Comparison of ENCODE assay signal across 14 cellular contexts in genomic region chr20:62337558-62338293, GRCh38. TPM values are rescaled to one million over a fixed set of nuclear protein-coding genes. Genes with fewer than 3 reads are reported as not detected.
DNase-seq lines count a peak whose midpoint lies in the region; ATAC-seq, FAIRE-seq and TF ChIP-seq lines count a peak whose summit lies in the region.
"Had no signal": no experiment of that assay in that cellular context is flagged by ENCODE, and none has a peak within 500 bp of the region (broad histone marks: within the 10 kb centered on the region; RNA-seq: fewer than 3 reads in every experiment).

No MANE protein-coding gene starts in this region.

- H2BK12ac ChIP-seq in H1 (ENCODE audit: low read depth, low read length): peak overlapping the region; percentile 29; the same call in 1 of the 2 replicates

- no peak overlapping the region for H3K14ac ChIP-seq in H1 (ENCODE audit: insufficient read length)

- peaks cover 6% of the 10 kb centered on the region for H3K9me3 ChIP-seq in BLaER1
- H3K9me3 ChIP-seq in H1 (ENCODE audit: insufficient read depth in 2 of 2, low read depth in 1 of 2, low read length in 1 of 2): no peaks in the 10 kb centered on the region
- H3K9me3 ChIP-seq: thyroid gland had no signal

- H4K8ac ChIP-seq in H1 (ENCODE audit: extremely low read depth, insufficient read depth, low read length): no peak overlapping the region

- no peak overlapping the region for H2AFZ ChIP-seq in H1 (ENCODE audit: low read length)

- H3K36me3 ChIP-seq in BLaER1 (peaks cover 21% of the 10 kb centered on the region), H1 (ENCODE audit: control insufficient read depth in 2 of 4, insufficient read depth in 4 of 4, low read length in 3 of 4) (peaks cover 19 to 64% (median 47%) of the 10 kb centered on the region in 4 experiments)

- H3K4me2 ChIP-seq in BLaER1: peak overlapping the region; percentile 94
- no peak overlapping the region for H3K4me2 ChIP-seq in H1 (ENCODE audit: insufficient read depth in 1 of 2, low read depth in 2 of 2, low read length in 2 of 2)

- no peak overlapping the region for H3K23ac ChIP-seq in H1 (ENCODE audit: insufficient read length)

- no peak overlapping the region for H3K18ac ChIP-seq in H1 (ENCODE audit: extremely low read depth, low read length)

- H2BK15ac ChIP-seq in H1 (ENCODE audit: low read length): no peak overlapping the region

- 93% methylated on average over 34 of the region's 34 CpGs; no CpG with 5 or more reads in 1 of the 2 experiments for WGBS in H1 (ENCODE audit: extremely low coverage in 1 of 2, insufficient coverage in 1 of 2, insufficient read length in 1 of 2, insufficient replicate concordance in 2 of 2, low coverage in 1 of 2, low lambda C conversion rate in 2 of 2, missing lambda C conversion rate in 1 of 2), 2 experiments

- POLR2A ChIA-PET in H1 (lab: Charles Lee; ENCODE audit: partially characterized antibody): interaction anchor here (0.8 to 2.0 kb wide), 11 partner anchors 8 to 38 kb away, joined by 3 to 10 read pairs (median 4); no protein-coding TSS in a partner anchor

- H3K4me3 ChIP-seq in BLaER1 (peak overlapping the region; percentile 28), H1 (ENCODE audit: extremely low read depth in 1 of 4, insufficient read depth in 2 of 4, low read depth in 3 of 4, low read length in 4 of 4) (no peak overlapping the region)
- H3K4me3 ChIP-seq: thyroid gland had no signal

- no peak overlapping the region for H2AK5ac ChIP-seq in H1 (ENCODE audit: low read depth, low read length)

- no peak for FAIRE-seq in H1 (lab: Jason Lieb, UNC)

- H3K27me3 Mint-ChIP-seq in IgD-negative memory B cell: peaks cover 2% of the 10 kb centered on the region

- H3K4me1 ChIP-seq in BLaER1 (peaks cover 78% of the 10 kb centered on the region), H1 (replicated peaks in 1 of 4; ENCODE audit: control insufficient read depth in 3 of 4, insufficient read depth in 4 of 4, low read length in 3 of 4) (no peaks in the 10 kb centered on the region)
- H3K4me1 ChIP-seq: thyroid gland had no signal

- peak overlapping the region; percentile 79 to 97 (median 97) for H3K27ac Mint-ChIP-seq in IgD-negative memory B cell
- H3K27ac Mint-ChIP-seq: activated CD8-positive, alpha-beta T cell treated with anti-CD3 and anti-CD28 coated beads, Interleukin-2, amount 10 ng/mL, durations not matched to agents 7 days and 5 days had no signal

- no peak for TF ChIP-seq EP300 in H1 (IDR thresholded peaks at IDR 0.05; ENCODE audit: borderline replicate concordance in 1 of 2, low read depth in 2 of 2, low read length in 2 of 2)

- H3K4me1 Mint-ChIP-seq in IgD-negative memory B cell: peaks cover 8 to 33% (median 28%) of the 10 kb centered on the region in 3 donors
- H3K4me1 Mint-ChIP-seq: immature natural killer cell had no signal

- H3K23me2 ChIP-seq in H1 (ENCODE audit: low read depth, low read length): no peaks in the 10 kb centered on the region

- no peak for TF ChIP-seq CTCF in H1 (IDR thresholded peaks at IDR 0.05; ENCODE audit: control extremely low read depth in 1 of 3, insufficient read depth in 1 of 3, low read depth in 1 of 3, low read length in 3 of 3)

- H3K9ac ChIP-seq in BLaER1: peak overlapping the region; percentile 31; the same call in 1 of the 2 replicates
- H3K9ac ChIP-seq in H1 (replicated peaks in 1 of 4; ENCODE audit: extremely low read depth in 1 of 4, low read depth in 3 of 4, low read length in 3 of 4): no peak overlapping the region; a peak in 1 of 7 replicates

- peaks cover 0 to 2% of the 10 kb centered on the region in 2 experiments; a peak in 1 of 4 replicates for H3K79me2 ChIP-seq in H1 (ENCODE audit: control insufficient read depth in 1 of 2, insufficient read depth in 2 of 2, low read length in 2 of 2)

- TF ChIP-seq RAD21 in H1 (IDR thresholded peaks at IDR 0.05 in 1 of 2, conservative IDR thresholded peaks at IDR 0.05 in 1 of 2; ENCODE audit: low read depth in 2 of 2, low read length in 2 of 2): no peak

- TF ChIP-seq POLR2A in H1 (IDR thresholded peaks at IDR 0.05; ENCODE audit: control extremely low read depth in 1 of 2, low read depth in 2 of 2, low read length in 2 of 2): no peak

- peak overlapping the region; percentile 64 for H3K27ac ChIP-seq in BLaER1
- H3K27ac ChIP-seq in H1 (ENCODE audit: low read depth, low read length): no peak overlapping the region
- H3K27ac ChIP-seq: thyroid gland had no signal

- H3K4me3 Mint-ChIP-seq in IgD-negative memory B cell: peak overlapping the region; percentile 64 to 92 (median 79)
- H3K4me3 Mint-ChIP-seq: activated CD8-positive, alpha-beta T cell treated with anti-CD3 and anti-CD28 coated beads, Interleukin-2, amount 10 ng/mL, durations not matched to agents 7 days and 5 days; immature natural killer cell had no signal

- H3K36me3 Mint-ChIP-seq in IgD-negative memory B cell: no peaks in the 10 kb centered on the region
- H3K36me3 Mint-ChIP-seq: immature natural killer cell had no signal

- ATAC-seq in GM18909 (IDR thresholded peaks at IDR 0.05; ENCODE audit: poor library complexity, unreplicated experiment): peak; percentile 44
- ATAC-seq in GM21515 (IDR thresholded peaks at IDR 0.05; ENCODE audit: unreplicated experiment): no peak
- ATAC-seq: activated CD8-positive, alpha-beta T cell treated with anti-CD3 and anti-CD28 coated beads, Interleukin-2, amount 10 ng/mL, durations not matched to agents 7 days and 5 days had no signal

- H3K9me3 Mint-ChIP-seq in IgD-negative memory B cell: peaks cover 0 to 6% (median 0%) of the 10 kb centered on the region in 3 donors

- peak overlapping the region; percentile 13; the same call in 1 of the 2 replicates for H2BK5ac ChIP-seq in H1 (ENCODE audit: low read depth, low read length)

- H3K4ac ChIP-seq in H1 (replicated peaks; ENCODE audit: insufficient read length, low read depth, low read length): no peak overlapping the region

- DNase-seq in H1 (ENCODE audit: low read depth in 1 of 2, low spot score in 2 of 2): no peak
- no peak for DNase-seq in midbrain (lab: John Stamatoyannopoulos, UW)
- no peak for DNase-seq in putamen (ENCODE audit: low spot score)
- no peak for DNase-seq in T1000 (lab: John Stamatoyannopoulos, UW)
- DNase-seq: activated CD8-positive, alpha-beta T cell treated with anti-CD3 and anti-CD28 coated beads, Interleukin-2, amount 10 ng/mL, durations not matched to agents 7 days and 5 days; activated naive CD4-positive, alpha-beta T cell treated with anti-CD3 and anti-CD28 coated beads, Interleukin-2, amount 50 U/mL, for 16 hours; immature natural killer cell; NCI-H1092; NCI-H82; thyroid gland had no signal

- peaks cover 36% of the 10 kb centered on the region for H4K20me1 ChIP-seq in BLaER1
- peaks cover 0 to 31% of the 10 kb centered on the region in 2 experiments for H4K20me1 ChIP-seq in H1 (replicated peaks in 1 of 2; ENCODE audit: control insufficient read depth in 1 of 2, insufficient read depth in 2 of 2, low read length in 2 of 2)

- CTCF ChIA-PET in H1 (lab: Charles Lee; ENCODE audit: partially characterized antibody): interaction anchor here (0.6 to 1.7 kb wide), 3 partner anchors 41 to 45 kb away, joined by 3 to 7 read pairs (median 3); no protein-coding TSS in a partner anchor

- no peak overlapping the region for H4K5ac ChIP-seq in H1 (ENCODE audit: insufficient read length, low read depth, low read length)

- H3K79me1 ChIP-seq in H1 (ENCODE audit: low read depth, low read length): 0 out of 2 replicates have a peak, but pooled peaks cover 3% of the 10 kb centered on the region

- H3K27me3 ChIP-seq in BLaER1: no peaks in the 10 kb centered on the region
- H3K27me3 ChIP-seq in H1 (replicated peaks in 1 of 4; ENCODE audit: control insufficient read depth in 3 of 4, extremely low read depth in 1 of 4, insufficient read depth in 3 of 4, low read length in 3 of 4): no peaks in the 10 kb centered on the region
- H3K27me3 ChIP-seq: thyroid gland had no signal

- no peak overlapping the region for H2BK120ac ChIP-seq in H1 (replicated peaks; ENCODE audit: low read depth, low read length)

- no peak overlapping the region for H2BK20ac ChIP-seq in H1 (ENCODE audit: low read length)

- H3K56ac ChIP-seq in H1 (replicated peaks; ENCODE audit: insufficient read length, low read depth, low read length): no peak overlapping the region

- peak overlapping the region; percentile 65 for H4K91ac ChIP-seq in H1 (replicated peaks; ENCODE audit: insufficient read length, low read length)

TF ChIP-seq in H1, 55 proteins besides CTCF, POLR2A, EP300 and RAD21 (continues in another document):
- no peak for TF ChIP-seq ASH2L (IDR thresholded peaks at IDR 0.05; ENCODE audit: low read length)

RNA-seq across cellular contexts. Expression of gene LAMA5, which starts 29.4 kb away (rescaled TPM):
- polyA plus RNA-seq in IgD-negative memory B cell (10.1 TPM), H1 (2011; rRNA removed) (34.4 and 90.7 TPM in 2 replicates)
- total RNA-seq in H1 (2021; fragmentation: NEBNext Ultra II Directional; extraction: Animal tissue kit (Norgen Biotek cat#: 25700)): 210 and 225 TPM in 2 replicates
- polyA plus RNA-seq in H1 (2011; cell fraction: cytosol; rRNA removed): 57.6 TPM
- polyA plus RNA-seq in H1 (2011; cell fraction: nucleus; rRNA removed): 648 TPM
- 136 to 235 TPM (median 223 TPM) in 4 replicates for polyA plus RNA-seq in H1 (2012, experiment 1 of 2)
- 130 TPM for polyA plus RNA-seq in H1 (2012, experiment 2 of 2)
- 107 TPM for polyA plus RNA-seq in H1 (2013, experiment 1 of 2)
- 82.4 TPM for polyA plus RNA-seq in H1 (2013, experiment 2 of 2)
- polyA minus RNA-seq in H1 (2011; rRNA and poly(A)+ RNA removed): 24.2 and 31.4 TPM in 2 replicates
- 70.1 TPM for polyA minus RNA-seq in H1 (2011; cell fraction: cytosol; rRNA and poly(A)+ RNA removed)
- 212 TPM for polyA minus RNA-seq in H1 (2011; cell fraction: nucleus; rRNA and poly(A)+ RNA removed)

RNA-seq across cellular contexts. Expression of gene ADRM1, which starts 34.9 kb away (rescaled TPM):
- polyA plus RNA-seq in IgD-negative memory B cell (149 TPM), H1 (2011; rRNA removed) (214 and 260 TPM in 2 replicates)
- total RNA-seq in H1 (2021; fragmentation: NEBNext Ultra II Directional; extraction: Animal tissue kit (Norgen Biotek cat#: 25700)): 126 and 138 TPM in 2 replicates
- polyA plus RNA-seq in H1 (2011; cell fraction: cytosol; rRNA removed): 209 TPM
- 180 TPM for polyA plus RNA-seq in H1 (2011; cell fraction: nucleus; rRNA removed)
- 119 to 168 TPM (median 157 TPM) in 4 replicates for polyA plus RNA-seq in H1 (2012, experiment 1 of 2)
- polyA plus RNA-seq in H1 (2012, experiment 2 of 2): 141 TPM
- 137 TPM for polyA plus RNA-seq in H1 (2013, experiment 1 of 2)
- polyA plus RNA-seq in H1 (2013, experiment 2 of 2): 131 TPM
- polyA minus RNA-seq in H1 (2011; rRNA and poly(A)+ RNA removed): 39.2 and 45.4 TPM in 2 replicates
- polyA minus RNA-seq in H1 (2011; cell fraction: cytosol; rRNA and poly(A)+ RNA removed): 68.0 TPM
- polyA minus RNA-seq in H1 (2011; cell fraction: nucleus; rRNA and poly(A)+ RNA removed): 67.0 TPM

RNA-seq across cellular contexts. Expression of gene RPS21, which starts 49.2 kb away (rescaled TPM):
- 3,148 TPM for polyA plus RNA-seq in IgD-negative memory B cell
- total RNA-seq in H1 (2021; fragmentation: NEBNext Ultra II Directional; extraction: Animal tissue kit (Norgen Biotek cat#: 25700)): 1,787 and 1,829 TPM in 2 replicates
- polyA plus RNA-seq in H1 (2011; rRNA removed): 7,219 and 8,331 TPM in 2 replicates
- polyA plus RNA-seq in H1 (2011; cell fraction: cytosol; rRNA removed): 7,720 TPM
- polyA plus RNA-seq in H1 (2011; cell fraction: nucleus; rRNA removed): 4,705 TPM
- 4,429 to 5,604 TPM (median 4,871 TPM) in 4 replicates for polyA plus RNA-seq in H1 (2012, experiment 1 of 2)
- polyA plus RNA-seq in H1 (2012, experiment 2 of 2): 4,124 TPM
- polyA plus RNA-seq in H1 (2013, experiment 1 of 2): 4,907 TPM
- 4,204 TPM for polyA plus RNA-seq in H1 (2013, experiment 2 of 2)
- 654 and 663 TPM in 2 replicates for polyA minus RNA-seq in H1 (2011; rRNA and poly(A)+ RNA removed)
- 718 TPM for polyA minus RNA-seq in H1 (2011; cell fraction: cytosol; rRNA and poly(A)+ RNA removed)
- polyA minus RNA-seq in H1 (2011; cell fraction: nucleus; rRNA and poly(A)+ RNA removed): 1,108 TPM
